26 cellular contexts compared by ENCODE assay signal in the genomic region with DNA sequence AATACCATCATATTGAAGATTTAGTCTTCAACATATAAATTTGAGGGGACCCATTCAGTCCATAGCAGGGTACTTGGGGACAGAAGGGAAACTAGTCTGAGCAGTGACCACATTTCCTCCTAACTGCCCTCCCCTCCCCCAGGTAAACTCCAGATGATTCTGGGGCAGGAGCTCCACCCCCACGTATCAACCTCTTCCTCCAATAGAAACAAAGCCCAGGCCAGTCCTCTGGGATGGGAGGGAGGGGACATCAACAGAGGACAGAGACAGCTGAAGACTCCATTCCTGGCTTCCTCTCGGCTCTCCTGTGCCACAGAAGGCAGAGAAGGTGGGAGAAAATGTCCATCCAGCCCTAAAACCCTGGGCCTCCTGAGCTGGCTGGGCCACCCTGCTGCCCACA.
"Had no signal": no experiment of that assay in that cellular context is flagged by ENCODE, and none has a peak within 500 bp of the region (broad histone marks: within the 10 kb centered on the region; RNA-seq: fewer than 3 reads in every experiment).

No MANE protein-coding gene starts in this region.

- H3K36me3 ChIP-seq: gastroesophageal sphincter, pancreas, thyroid gland, upper lobe of right lung had no signal

- DNase-seq: activated CD4-positive, alpha-beta T cell treated with anti-CD3 and anti-CD28 coated beads, Interleukin-2, amount 10 ng/mL, durations not matched to agents 7 days and 5 days; activated CD4-positive, CD25-positive, alpha-beta regulatory T cell treated with anti-CD3 and anti-CD28 coated beads, Interleukin-2, amount 50 U/mL, for 72 hours; activated CD8-positive, alpha-beta T cell treated with anti-CD3 and anti-CD28 coated beads, Interleukin-2, amount 10 ng/mL, durations not matched to agents 7 days and 5 days; activated gamma-delta T cell; activated naive CD4-positive, alpha-beta T cell treated with anti-CD3 and anti-CD28 coated beads, Interleukin-2, amount 50 U/mL, for 16 hours; activated naive CD8-positive, alpha-beta T cell treated with anti-CD3 and anti-CD28 coated beads, Interleukin-2, amount 50 U/mL, for 24 hours; cerebellar nuclear complex; head of caudate nucleus; hypothalamus; left colon; natural killer cell; pancreas; right cardiac atrium; stimulated activated CD4-positive, alpha-beta T cell treated with anti-CD3 and anti-CD28 coated beads, Interleukin-12 subunit alpha, Interleukin-12 subunit beta, amount 100 ng/mL, for 4 hours; substantia nigra; thyroid gland; upper lobe of right lung had no signal

- H3K27ac Mint-ChIP-seq: activated CD4-positive, alpha-beta T cell treated with anti-CD3 and anti-CD28 coated beads, Interleukin-2, amount 10 ng/mL, durations not matched to agents 7 days and 5 days; activated CD8-positive, alpha-beta T cell treated with anti-CD3 and anti-CD28 coated beads, Interleukin-2, amount 10 ng/mL, durations not matched to agents 7 days and 5 days; activated naive CD8-positive, alpha-beta T cell treated with anti-CD3 and anti-CD28 coated beads, Interleukin-2, amount 50 U/mL, for 24 hours; activated T-helper 1 cell treated with anti-CD3 and anti-CD28 coated beads, Interleukin-12 subunit alpha, Interleukin-12 subunit beta, Interleukin-2, Interleukin-4 antibody, amounts not matched to agents 30 ng/mL and 10 ng/mL and 1 ng/mL, durations not matched to agents 14 hours and 24 hours and 36 hours; mesothelial cell of epicardium; natural killer cell; stimulated activated naive CD8-positive, alpha-beta T cell treated with anti-CD3 and anti-CD28 coated beads, Interleukin-15, Interleukin-2, amounts not matched to agents 100 ng/mL and 50 ng/mL, for 24 hours; T-helper 2 cell treated with Interferon-gamma antibody and Interleukin-4, amounts not matched to agents 5 μg/mL and 100 μg/mL, for 36 hours had no signal

- H3K9me3 Mint-ChIP-seq: activated CD4-positive, alpha-beta T cell treated with anti-CD3 and anti-CD28 coated beads, Interleukin-2, amount 10 ng/mL, durations not matched to agents 7 days and 5 days; activated naive CD8-positive, alpha-beta T cell treated with anti-CD3 and anti-CD28 coated beads, Interleukin-2, amount 50 U/mL, for 24 hours; activated T-helper 1 cell treated with anti-CD3 and anti-CD28 coated beads, Interleukin-12 subunit alpha, Interleukin-12 subunit beta, Interleukin-2, Interleukin-4 antibody, amounts not matched to agents 30 ng/mL and 10 ng/mL and 1 ng/mL, durations not matched to agents 14 hours and 24 hours and 36 hours; mesothelial cell of epicardium; natural killer cell; stimulated activated naive CD8-positive, alpha-beta T cell treated with anti-CD3 and anti-CD28 coated beads, Interleukin-15, Interleukin-2, amounts not matched to agents 100 ng/mL and 50 ng/mL, for 24 hours; T-helper 2 cell treated with Interferon-gamma antibody and Interleukin-4, amounts not matched to agents 5 μg/mL and 100 μg/mL, for 36 hours had no signal

- H3K27me3 ChIP-seq: pancreas, thyroid gland, upper lobe of right lung had no signal

- H3K27ac ChIP-seq: coronary artery, epithelial cell of prostate, gastroesophageal sphincter, pancreas, thyroid gland, upper lobe of right lung, VCaP had no signal

- H3K4me3 Mint-ChIP-seq: activated CD4-positive, alpha-beta T cell treated with anti-CD3 and anti-CD28 coated beads, Interleukin-2, amount 10 ng/mL, durations not matched to agents 7 days and 5 days; activated CD8-positive, alpha-beta T cell treated with anti-CD3 and anti-CD28 coated beads, Interleukin-2, amount 10 ng/mL, durations not matched to agents 7 days and 5 days; activated naive CD8-positive, alpha-beta T cell treated with anti-CD3 and anti-CD28 coated beads, Interleukin-2, amount 50 U/mL, for 24 hours; activated T-helper 1 cell treated with anti-CD3 and anti-CD28 coated beads, Interleukin-12 subunit alpha, Interleukin-12 subunit beta, Interleukin-2, Interleukin-4 antibody, amounts not matched to agents 30 ng/mL and 10 ng/mL and 1 ng/mL, durations not matched to agents 14 hours and 24 hours and 36 hours; mesothelial cell of epicardium; natural killer cell; stimulated activated naive CD8-positive, alpha-beta T cell treated with anti-CD3 and anti-CD28 coated beads, Interleukin-15, Interleukin-2, amounts not matched to agents 100 ng/mL and 50 ng/mL, for 24 hours; T-helper 2 cell treated with Interferon-gamma antibody and Interleukin-4, amounts not matched to agents 5 μg/mL and 100 μg/mL, for 36 hours had no signal

- H3K4me1 ChIP-seq: gastroesophageal sphincter, pancreas, thyroid gland, upper lobe of right lung had no signal

- H3K27me3 Mint-ChIP-seq: stimulated activated naive CD8-positive, alpha-beta T cell treated with anti-CD3 and anti-CD28 coated beads, Interleukin-15, Interleukin-2, amounts not matched to agents 100 ng/mL and 50 ng/mL, for 24 hours had no signal

- H3K36me3 Mint-ChIP-seq: mesothelial cell of epicardium, natural killer cell had no signal

- H3K9me3 ChIP-seq: gastroesophageal sphincter, pancreas, thyroid gland, upper lobe of right lung had no signal

- H3K4me3 ChIP-seq: coronary artery, gastroesophageal sphincter, pancreas, thyroid gland, upper lobe of right lung had no signal

- H3K4me1 Mint-ChIP-seq: activated CD4-positive, alpha-beta T cell treated with anti-CD3 and anti-CD28 coated beads, Interleukin-2, amount 10 ng/mL, durations not matched to agents 7 days and 5 days had no signal

- FAIRE-seq: keratinocyte, pancreas had no signal
